ENCODE assay signal across 21 cellular contexts in genomic region chr22:48960981-48961655, GRCh38.
DNase-seq lines count a peak whose midpoint lies in the region; ATAC-seq and TF ChIP-seq lines count a peak whose summit lies in the region.
"Had no signal": no experiment of that assay in that cellular context is flagged by ENCODE, and none has a peak within 500 bp of the region (broad histone marks: within the 10 kb centered on the region; RNA-seq: fewer than 3 reads in every experiment).

No MANE protein-coding gene starts in this region.

- no peaks in the 10 kb centered on the region for H3K4me1 ChIP-seq in spleen
- H3K4me1 ChIP-seq: esophagus muscularis mucosa, lower lobe of right lung had no signal

- H3K27me3 ChIP-seq in H7 (ENCODE audit: control insufficient read depth, insufficient read depth, low read length) (no peaks in the 10 kb centered on the region), spleen (replicated peaks in 1 of 7) (peaks cover 0 to 42% (median 0%) of the 10 kb centered on the region in 7 donors)
- H3K27me3 ChIP-seq: ovary had no signal

- no peak overlapping the region for H3K4me3 Mint-ChIP-seq in activated B cell treated with CpG ODN at 0.5 μM for 24 hours
- H3K4me3 Mint-ChIP-seq in activated CD4-positive, alpha-beta memory T cell treated with anti-CD3 and anti-CD28 coated beads, Interleukin-2, amount 10 ng/mL, durations not matched to agents 7 days and 5 days = no peak overlapping the region
- H3K4me3 Mint-ChIP-seq: activated naive CD8-positive, alpha-beta T cell treated with anti-CD3 and anti-CD28 coated beads, Interleukin-2, amount 10 ng/mL, durations not matched to agents 7 days and 5 days; activated T-helper 1 cell treated with anti-CD3 and anti-CD28 coated beads, Interleukin-12 subunit alpha, Interleukin-12 subunit beta, Interleukin-2, Interleukin-4 antibody, amounts not matched to agents 30 ng/mL and 10 ng/mL and 1 ng/mL, durations not matched to agents 14 hours and 24 hours and 36 hours; effector memory CD8-positive, alpha-beta T cell had no signal

- H3K4me1 Mint-ChIP-seq in activated B cell treated with CpG ODN at 0.5 μM for 24 hours = no peaks in the 10 kb centered on the region
- H3K4me1 Mint-ChIP-seq in activated CD4-positive, alpha-beta memory T cell treated with anti-CD3 and anti-CD28 coated beads, Interleukin-2, amount 10 ng/mL, durations not matched to agents 7 days and 5 days = no peaks in the 10 kb centered on the region

- POLR2A ChIA-PET in activated B cell treated with CpG ODN at 0.5 μM for 24 hours (lab: Charles Lee) = no interaction called here
- POLR2A ChIA-PET in activated CD4-positive, alpha-beta memory T cell treated with anti-CD3 and anti-CD28 coated beads, Interleukin-2, amount 10 ng/mL, durations not matched to agents 7 days and 5 days (lab: Charles Lee) = no interaction called here

- peaks cover 0 to 8% (median 0%) of the 10 kb centered on the region in 8 donors for H3K9me3 ChIP-seq in spleen
- H3K9me3 ChIP-seq: esophagus muscularis mucosa, lower lobe of right lung, ovary had no signal

- no peak overlapping the region for H3K27ac Mint-ChIP-seq in activated B cell treated with CpG ODN at 0.5 μM for 24 hours
- no peak overlapping the region for H3K27ac Mint-ChIP-seq in activated CD4-positive, alpha-beta memory T cell treated with anti-CD3 and anti-CD28 coated beads, Interleukin-2, amount 10 ng/mL, durations not matched to agents 7 days and 5 days
- H3K27ac Mint-ChIP-seq: activated naive CD8-positive, alpha-beta T cell treated with anti-CD3 and anti-CD28 coated beads, Interleukin-2, amount 10 ng/mL, durations not matched to agents 7 days and 5 days; activated T-helper 1 cell treated with anti-CD3 and anti-CD28 coated beads, Interleukin-12 subunit alpha, Interleukin-12 subunit beta, Interleukin-2, Interleukin-4 antibody, amounts not matched to agents 30 ng/mL and 10 ng/mL and 1 ng/mL, durations not matched to agents 14 hours and 24 hours and 36 hours; effector memory CD8-positive, alpha-beta T cell had no signal

- peaks cover 5% of the 10 kb centered on the region for H3K27me3 Mint-ChIP-seq in activated B cell treated with CpG ODN at 0.5 μM for 24 hours
- H3K27me3 Mint-ChIP-seq in activated CD4-positive, alpha-beta memory T cell treated with anti-CD3 and anti-CD28 coated beads, Interleukin-2, amount 10 ng/mL, durations not matched to agents 7 days and 5 days = peaks cover 4% of the 10 kb centered on the region

- ATAC-seq in activated B cell treated with CpG ODN at 0.5 μM for 24 hours (ENCODE audit: low read depth) (no peak), left lobe of liver (no peak)
- ATAC-seq: effector memory CD8-positive, alpha-beta T cell; lower lobe of right lung had no signal

- no peaks in the 10 kb centered on the region for H3K36me3 ChIP-seq in H7 (replicated peaks; ENCODE audit: control insufficient read depth, insufficient read depth, low read length)
- no peaks in the 10 kb centered on the region for H3K36me3 ChIP-seq in spleen
- H3K36me3 ChIP-seq: esophagus muscularis mucosa, lower lobe of right lung, ovary had no signal

- no peak overlapping the region for H3K27ac ChIP-seq in spleen
- H3K27ac ChIP-seq: esophagus muscularis mucosa, lower lobe of right lung, ovary had no signal

- TF ChIP-seq POLR2A in spleen (IDR thresholded peaks at IDR 0.05) = no peak

- H3K9me3 Mint-ChIP-seq in activated B cell treated with CpG ODN at 0.5 μM for 24 hours = no peaks in the 10 kb centered on the region
- peaks cover 17% of the 10 kb centered on the region for H3K9me3 Mint-ChIP-seq in activated CD4-positive, alpha-beta memory T cell treated with anti-CD3 and anti-CD28 coated beads, Interleukin-2, amount 10 ng/mL, durations not matched to agents 7 days and 5 days

- no peak for TF ChIP-seq CTCF in activated B cell treated with CpG ODN at 0.5 μM for 24 hours (IDR thresholded peaks at IDR 0.05)
- no peak for TF ChIP-seq CTCF in spleen (IDR thresholded peaks at IDR 0.05 in 8 of 11, conservative IDR thresholded peaks at IDR 0.05 in 3 of 11)

- DNase-seq in H7 (peak; percentile 51), activated B cell treated with CpG ODN at 0.5 μM for 24 hours (peak; percentile 1), left lobe of liver (ENCODE audit: low spot score) (peak; percentile 7), spleen (peak; percentile 27)
- DNase-seq in activated CD4-positive, alpha-beta T cell treated with anti-CD3 and anti-CD28 coated beads, Interleukin-2, amount 50 U/mL, for 1 hour = no peak
- DNase-seq in activated CD4-positive, alpha-beta memory T cell treated with anti-CD3 and anti-CD28 coated beads, Interleukin-2, amount 10 ng/mL, durations not matched to agents 7 days and 5 days = no peak
- DNase-seq in stimulated activated naive CD4-positive, alpha-beta T cell treated with Interleukin-2 at 50 U/mL for 16 hours (lab: John Stamatoyannopoulos, UW) = no peak
- DNase-seq: activated CD4-positive, CD25-positive, alpha-beta regulatory T cell; activated naive CD8-positive, alpha-beta T cell treated with anti-CD3 and anti-CD28 coated beads, Interleukin-2, amount 10 ng/mL, durations not matched to agents 7 days and 5 days; effector memory CD8-positive, alpha-beta T cell; hippocampal formation; Karpas-422; lower lobe of right lung; MV-4-11; NCI-H187; NCI-H2227 treated with DMSO at 0.1 percent for 48 hours; NCI-H748 treated with DMSO at 0.1 percent for 48 hours; ovary; T1000 had no signal

- intact Hi-C loops in activated B cell treated with CpG ODN at 0.5 μM for 24 hours (cut with micrococcal nuclease) (no loop called here), spleen (cut with DNase I; ENCODE audit: low total_unique reads) (no loop called here)

- H3K4me3 ChIP-seq in H7 (ENCODE audit: insufficient read depth, low read depth, low read length) (no peak overlapping the region), spleen (no peak overlapping the region)
- H3K4me3 ChIP-seq: esophagus muscularis mucosa, lower lobe of right lung, ovary had no signal

- no peaks in the 10 kb centered on the region for H3K36me3 Mint-ChIP-seq in activated B cell treated with CpG ODN at 0.5 μM for 24 hours (ENCODE audit: low read depth)
- no peaks in the 10 kb centered on the region for H3K36me3 Mint-ChIP-seq in activated CD4-positive, alpha-beta memory T cell treated with anti-CD3 and anti-CD28 coated beads, Interleukin-2, amount 10 ng/mL, durations not matched to agents 7 days and 5 days (ENCODE audit: low read depth)

- CTCF ChIA-PET in activated B cell treated with CpG ODN at 0.5 μM for 24 hours (lab: Charles Lee) = no interaction called here
- CTCF ChIA-PET in activated CD4-positive, alpha-beta memory T cell treated with anti-CD3 and anti-CD28 coated beads, Interleukin-2, amount 10 ng/mL, durations not matched to agents 7 days and 5 days (lab: Charles Lee) = no interaction called here

- 48 to 60% (median 55%) methylated on average over 9 of the region's 9 CpGs for WGBS in spleen, 5 donors

Comparison
In these comparisons a context has a peak if more than half of its experiments do, and no peak if none do; other contexts are left out.
1. DNase-seq: peak in H7 (single experiment), activated B cell treated with CpG ODN at 0.5 μM for 24 hours (single experiment), left lobe of liver (single experiment) and spleen (single experiment); none in activated CD4-positive, alpha-beta T cell treated with anti-CD3 and anti-CD28 coated beads, Interleukin-2, amount 50 U/mL, for 1 hour (single experiment), activated CD4-positive, alpha-beta memory T cell treated with anti-CD3 and anti-CD28 coated beads, Interleukin-2, amount 10 ng/mL, durations not matched to agents 7 days and 5 days (single experiment) and stimulated activated naive CD4-positive, alpha-beta T cell treated with Interleukin-2 at 50 U/mL for 16 hours (single experiment).